Comparison of ENCODE assay signal across 5 cellular contexts in the genomic region with DNA sequence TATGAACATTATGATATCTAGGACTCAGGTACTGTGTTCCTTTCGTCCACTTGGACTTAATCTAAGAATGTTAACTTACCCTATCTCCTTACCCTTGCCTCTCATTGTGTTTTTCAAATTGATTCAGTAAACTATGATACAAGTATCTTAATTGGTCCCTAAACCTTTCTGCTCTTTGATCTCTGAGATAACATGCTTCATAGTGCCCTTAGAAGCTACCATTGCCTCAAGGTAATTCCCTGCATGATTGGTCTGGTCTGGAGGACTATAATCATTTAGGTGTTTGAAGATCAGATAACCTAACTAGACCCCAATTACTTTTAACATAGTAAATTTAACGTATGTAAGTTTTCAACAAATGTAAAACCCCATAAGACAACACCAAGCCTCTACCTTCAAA.
"Had no signal": no experiment of that assay in that cellular context is flagged by ENCODE, and none has a peak within 500 bp of the region (broad histone marks: within the 10 kb centered on the region; RNA-seq: fewer than 3 reads in every experiment).

No MANE protein-coding gene starts in this region.

- DNase-seq: H9, HFFc6 had no signal

- H3K4me3 ChIP-seq: GM23338 had no signal

- ATAC-seq: GM23338, HCT116, HepG2 had no signal
